Comparison of ENCODE assay signal across 22 cellular contexts in genomic region chr12:92237262-92237661, GRCh38.
"Had no signal": no experiment of that assay in that cellular context is flagged by ENCODE, and none has a peak within 500 bp of the region (broad histone marks: within the 10 kb centered on the region; RNA-seq: fewer than 3 reads in every experiment).

No MANE protein-coding gene starts in this region.

- H3K9ac ChIP-seq: parathyroid adenoma had no signal

- H3K4me3 ChIP-seq: breast epithelium, gastroesophageal sphincter, psoas muscle, transverse colon had no signal

- H3K4me1 Mint-ChIP-seq: activated CD8-positive, alpha-beta memory T cell treated with anti-CD3 and anti-CD28 coated beads, Interleukin-2, amount 10 ng/mL, durations not matched to agents 7 days and 5 days had no signal

- H3K36me3 Mint-ChIP-seq: activated CD8-positive, alpha-beta memory T cell treated with anti-CD3 and anti-CD28 coated beads, Interleukin-2, amount 10 ng/mL, durations not matched to agents 7 days and 5 days had no signal

- H3K79me2 ChIP-seq: parathyroid adenoma had no signal

- H3K4me1 ChIP-seq: breast epithelium, gastroesophageal sphincter, parathyroid adenoma, psoas muscle, transverse colon had no signal

- H3K9me3 Mint-ChIP-seq: neural crest cell; T-helper 1 cell treated with Interleukin-12 subunit alpha and Interleukin-12 subunit beta and Interleukin-4 antibody, amounts not matched to agents 30 μg/mL and 1 μg/mL, for 36 hours had no signal

- H3K36me3 ChIP-seq: breast epithelium, gastroesophageal sphincter, transverse colon had no signal

- H2AFZ ChIP-seq: parathyroid adenoma had no signal

- H3K27ac ChIP-seq: breast epithelium, gastroesophageal sphincter, parathyroid adenoma, psoas muscle, transverse colon had no signal

- H3K9me3 ChIP-seq: breast epithelium, gastroesophageal sphincter, psoas muscle, transverse colon had no signal

- H3K27me3 ChIP-seq: breast epithelium, gastroesophageal sphincter, transverse colon had no signal

- ATAC-seq: activated CD4-positive, alpha-beta T cell treated with anti-CD3 and anti-CD28 coated beads for 36 hours; activated CD8-positive, alpha-beta memory T cell treated with anti-CD3 and anti-CD28 coated beads, Interleukin-2, amount 10 ng/mL, durations not matched to agents 7 days and 5 days; activated CD8-positive, alpha-beta T cell treated with anti-CD3 and anti-CD28 coated beads, Interleukin-2, amount 10 ng/mL, durations not matched to agents 7 days and 5 days; gastroesophageal sphincter; left cardiac atrium; left ventricle myocardium superior; psoas muscle had no signal

- DNase-seq: activated CD4-positive, alpha-beta T cell treated with anti-CD3 and anti-CD28 coated beads for 36 hours; activated CD4-positive, CD25-positive, alpha-beta regulatory T cell; activated CD8-positive, alpha-beta memory T cell treated with anti-CD3 and anti-CD28 coated beads, Interleukin-2, amount 10 ng/mL, durations not matched to agents 7 days and 5 days; activated CD8-positive, alpha-beta T cell treated with anti-CD3 and anti-CD28 coated beads, Interleukin-2, amount 10 ng/mL, durations not matched to agents 7 days and 5 days; activated effector memory CD4-positive, alpha-beta T cell treated with Interleukin-2 at 50 U/mL for 16 hours; activated naive CD4-positive, alpha-beta T cell treated with Interleukin-2 at 50 U/mL for 16 hours; central memory CD4-positive, alpha-beta T cell; head of caudate nucleus; hippocampal formation; left cardiac atrium; left ventricle myocardium superior; occipital lobe; psoas muscle; stimulated activated CD4-positive, alpha-beta T cell treated with anti-CD3 and anti-CD28 coated beads, Interleukin-15, amount 100 ng/mL, for 24 hours; stimulated activated CD4-positive, alpha-beta T cell treated with anti-CD3 and anti-CD28 coated beads, Interleukin-2, amount 100 ng/mL, for 24 hours; stimulated activated naive CD4-positive, alpha-beta T cell; transverse colon had no signal

- H3K4me3 Mint-ChIP-seq: activated CD4-positive, alpha-beta T cell treated with anti-CD3 and anti-CD28 coated beads for 36 hours; activated CD8-positive, alpha-beta memory T cell treated with anti-CD3 and anti-CD28 coated beads, Interleukin-2, amount 10 ng/mL, durations not matched to agents 7 days and 5 days; activated CD8-positive, alpha-beta T cell treated with anti-CD3 and anti-CD28 coated beads, Interleukin-2, amount 10 ng/mL, durations not matched to agents 7 days and 5 days; neural crest cell; T-helper 1 cell treated with Interleukin-12 subunit alpha and Interleukin-12 subunit beta and Interleukin-4 antibody, amounts not matched to agents 30 μg/mL and 1 μg/mL, for 36 hours had no signal

- H3K27me3 Mint-ChIP-seq: activated CD4-positive, alpha-beta T cell treated with anti-CD3 and anti-CD28 coated beads for 36 hours; activated CD8-positive, alpha-beta memory T cell treated with anti-CD3 and anti-CD28 coated beads, Interleukin-2, amount 10 ng/mL, durations not matched to agents 7 days and 5 days had no signal

- H3K27ac Mint-ChIP-seq: activated CD4-positive, alpha-beta T cell treated with anti-CD3 and anti-CD28 coated beads for 36 hours; activated CD8-positive, alpha-beta memory T cell treated with anti-CD3 and anti-CD28 coated beads, Interleukin-2, amount 10 ng/mL, durations not matched to agents 7 days and 5 days; activated CD8-positive, alpha-beta T cell treated with anti-CD3 and anti-CD28 coated beads, Interleukin-2, amount 10 ng/mL, durations not matched to agents 7 days and 5 days; T-helper 1 cell treated with Interleukin-12 subunit alpha and Interleukin-12 subunit beta and Interleukin-4 antibody, amounts not matched to agents 30 μg/mL and 1 μg/mL, for 36 hours had no signal
